In genomic region chr14:65444230-65444629, GRCh38 we compare ENCODE assay signal across 19 cellular contexts. TPM values are rescaled to one million over a fixed set of nuclear protein-coding genes. Genes with fewer than 3 reads are reported as not detected.
A peak's percentile ranks its signal among the peaks of the same experiment; 100 is the strongest.
DNase-seq lines count a peak whose midpoint lies in the region; ATAC-seq, FAIRE-seq and TF ChIP-seq lines count a peak whose summit lies in the region.
"Had no signal": no experiment of that assay in that cellular context is flagged by ENCODE, and none has a peak within 500 bp of the region (broad histone marks: within the 10 kb centered on the region; RNA-seq: fewer than 3 reads in every experiment).

No MANE protein-coding gene starts in this region.

- peak overlapping the region; percentile 75 for H3K4me3 Mint-ChIP-seq in natural killer cell treated with Interleukin-12 subunit alpha and Interleukin-12 subunit beta and Interleukin-15 and Interleukin-18, amount 100 ng/mL, for 72 hours
- no peak overlapping the region for H3K4me3 Mint-ChIP-seq in natural killer cell
- peak overlapping the region; percentile 34 for H3K4me3 Mint-ChIP-seq in T-helper 2 cell treated with Interferon-gamma antibody and Interleukin-4, amounts not matched to agents 5 μg/mL and 100 μg/mL, for 36 hours
- H3K4me3 Mint-ChIP-seq: activated naive CD8-positive, alpha-beta T cell; CD4-positive, alpha-beta T cell; stimulated activated memory B cell treated with anti-CD40 and anti-IgM and Interleukin-4, amounts not matched to agents 10 μg/mL and 1 μg/mL and 100 μg/mL, for 72 hours had no signal

- no peak for FAIRE-seq in RCC 7860 (lab: Jason Lieb, UNC)
- FAIRE-seq: small intestine had no signal

- no peak for DNase-seq in natural killer cell treated with Interleukin-12 subunit alpha and Interleukin-12 subunit beta and Interleukin-15 and Interleukin-18, amount 100 ng/mL, for 72 hours (ENCODE audit: low spot score)
- no peak for DNase-seq in natural killer cell
- DNase-seq in T-helper 2 cell treated with Interferon-gamma antibody and Interleukin-4, amounts not matched to agents 5 μg/mL and 100 μg/mL, for 36 hours (ENCODE audit: low spot score) = no peak
- DNase-seq in dermis blood vessel endothelial cell = peak; percentile 19
- no peak for DNase-seq in RCC 7860 (ENCODE audit: low spot score)
- DNase-seq in LoVo (ENCODE audit: low spot score) = no peak
- DNase-seq: activated CD8-positive, alpha-beta memory T cell treated with anti-CD3 and anti-CD28 coated beads, Interleukin-2, amount 50 U/mL, for 4 hours; CD4-positive, alpha-beta T cell; DMS 273 treated with DMSO at 0.1 percent for 48 hours; effector CD8-positive, alpha-beta T cell; NCI-H2029; NCI-H2227 treated with DMSO at 0.1 percent for 48 hours; NCI-H774; Right ventricle myocardium superior; small intestine; stimulated activated CD4-positive, alpha-beta T cell treated with anti-CD3 and anti-CD28 coated beads, Interleukin-2, amount 100 ng/mL, for 24 hours had no signal

- TF ChIP-seq CTCF in natural killer cell (IDR thresholded peaks at IDR 0.05) = no peak

- peaks cover 28% of the 10 kb centered on the region for H3K36me3 Mint-ChIP-seq in natural killer cell treated with Interleukin-12 subunit alpha and Interleukin-12 subunit beta and Interleukin-15 and Interleukin-18, amount 100 ng/mL, for 72 hours
- no peaks in the 10 kb centered on the region for H3K36me3 Mint-ChIP-seq in natural killer cell
- H3K36me3 Mint-ChIP-seq in T-helper 2 cell treated with Interferon-gamma antibody and Interleukin-4, amounts not matched to agents 5 μg/mL and 100 μg/mL, for 36 hours (ENCODE audit: low read depth) = peaks cover 63% of the 10 kb centered on the region

- H3K4me1 Mint-ChIP-seq in natural killer cell treated with Interleukin-12 subunit alpha and Interleukin-12 subunit beta and Interleukin-15 and Interleukin-18, amount 100 ng/mL, for 72 hours (ENCODE audit: low read depth in 2 of 2) = peaks cover 25 to 30% of the 10 kb centered on the region in 2 donors
- H3K4me1 Mint-ChIP-seq in natural killer cell = peaks cover 0 to 5% of the 10 kb centered on the region in 2 donors
- H3K4me1 Mint-ChIP-seq in T-helper 2 cell treated with Interferon-gamma antibody and Interleukin-4, amounts not matched to agents 5 μg/mL and 100 μg/mL, for 36 hours (ENCODE audit: low read depth) = peaks cover 21% of the 10 kb centered on the region

- peak; percentile 83 to 84 for ATAC-seq in natural killer cell treated with Interleukin-12 subunit alpha and Interleukin-12 subunit beta and Interleukin-15 and Interleukin-18, amount 100 ng/mL, for 72 hours
- ATAC-seq in natural killer cell (no peak), GM21423 (IDR thresholded peaks at IDR 0.05; ENCODE audit: unreplicated experiment) (no peak)
- ATAC-seq: stimulated activated memory B cell treated with anti-CD40 and anti-IgM and Interleukin-4, amounts not matched to agents 10 μg/mL and 1 μg/mL and 100 μg/mL, for 72 hours had no signal

- no peaks in the 10 kb centered on the region for H3K27me3 Mint-ChIP-seq in natural killer cell treated with Interleukin-12 subunit alpha and Interleukin-12 subunit beta and Interleukin-15 and Interleukin-18, amount 100 ng/mL, for 72 hours
- H3K27me3 Mint-ChIP-seq in natural killer cell (ENCODE audit: low read depth in 2 of 2) = no peaks in the 10 kb centered on the region
- H3K27me3 Mint-ChIP-seq in T-helper 2 cell treated with Interferon-gamma antibody and Interleukin-4, amounts not matched to agents 5 μg/mL and 100 μg/mL, for 36 hours (ENCODE audit: low read depth) = no peaks in the 10 kb centered on the region
- H3K27me3 Mint-ChIP-seq: activated naive CD8-positive, alpha-beta T cell; CD4-positive, alpha-beta T cell; stimulated activated memory B cell treated with anti-CD40 and anti-IgM and Interleukin-4, amounts not matched to agents 10 μg/mL and 1 μg/mL and 100 μg/mL, for 72 hours had no signal

- no peaks in the 10 kb centered on the region for H3K9me3 Mint-ChIP-seq in natural killer cell treated with Interleukin-12 subunit alpha and Interleukin-12 subunit beta and Interleukin-15 and Interleukin-18, amount 100 ng/mL, for 72 hours
- H3K9me3 Mint-ChIP-seq in natural killer cell = peaks cover 0 to 2% of the 10 kb centered on the region in 2 donors
- peaks cover 16% of the 10 kb centered on the region for H3K9me3 Mint-ChIP-seq in T-helper 2 cell treated with Interferon-gamma antibody and Interleukin-4, amounts not matched to agents 5 μg/mL and 100 μg/mL, for 36 hours
- H3K9me3 Mint-ChIP-seq: CD4-positive, alpha-beta T cell; stimulated activated memory B cell treated with anti-CD40 and anti-IgM and Interleukin-4, amounts not matched to agents 10 μg/mL and 1 μg/mL and 100 μg/mL, for 72 hours had no signal

- intact Hi-C loops in natural killer cell (cut with micrococcal nuclease) = no loop called here

- H3K27ac Mint-ChIP-seq in natural killer cell treated with Interleukin-12 subunit alpha and Interleukin-12 subunit beta and Interleukin-15 and Interleukin-18, amount 100 ng/mL, for 72 hours = peak overlapping the region; percentile 92 to 93
- no peak overlapping the region for H3K27ac Mint-ChIP-seq in natural killer cell
- peak overlapping the region; percentile 41 for H3K27ac Mint-ChIP-seq in T-helper 2 cell treated with Interferon-gamma antibody and Interleukin-4, amounts not matched to agents 5 μg/mL and 100 μg/mL, for 36 hours
- H3K27ac Mint-ChIP-seq: activated naive CD8-positive, alpha-beta T cell; CD4-positive, alpha-beta T cell; stimulated activated memory B cell treated with anti-CD40 and anti-IgM and Interleukin-4, amounts not matched to agents 10 μg/mL and 1 μg/mL and 100 μg/mL, for 72 hours had no signal

RNA-seq across cellular contexts. Expression of gene FUT8, which starts 31.7 kb away (rescaled TPM):
- total RNA-seq in natural killer cell treated with Interleukin-12 subunit alpha and Interleukin-12 subunit beta and Interleukin-15 and Interleukin-18, amount 100 ng/mL, for 72 hours = 100 to 1,000 TPM in 1 of 2 donors, 10 to 100 TPM in 1; 73.0 to 139 TPM
- total RNA-seq in natural killer cell (10 to 100 TPM; 20.7 to 29.2 (median 21.2) TPM), dermis blood vessel endothelial cell (15.0 and 15.1 TPM in 2 replicates)

Comparison
In these comparisons a context has a peak if more than half of its experiments do, and no peak if none do; other contexts are left out.
1. ATAC-seq: peak in natural killer cell treated with Interleukin-12 subunit alpha and Interleukin-12 subunit beta and Interleukin-15 and Interleukin-18, amount 100 ng/mL, for 72 hours (2 of 2); none in natural killer cell (0 of 3) and GM21423 (single experiment).
2. H3K27ac Mint-ChIP-seq: peak in natural killer cell treated with Interleukin-12 subunit alpha and Interleukin-12 subunit beta and Interleukin-15 and Interleukin-18, amount 100 ng/mL, for 72 hours (2 of 2) and T-helper 2 cell treated with Interferon-gamma antibody and Interleukin-4, amounts not matched to agents 5 μg/mL and 100 μg/mL, for 36 hours (single experiment); none in natural killer cell (0 of 2).